Comparison of ENCODE assay signal across 8 cellular contexts in genomic region chr19:10193666-10194499, GRCh38. TPM values are rescaled to one million over a fixed set of nuclear protein-coding genes. Genes with fewer than 3 reads are reported as not detected.
DNase-seq lines count a peak whose midpoint lies in the region; ATAC-seq and TF ChIP-seq lines count a peak whose summit lies in the region.

No MANE protein-coding gene starts in this region.

- H2BK5ac ChIP-seq in trophoblast cell (ENCODE audit: low read depth, low read length, poor library complexity): peak overlapping the region; percentile 86

- H3K27ac ChIP-seq in KMS-11 (peak overlapping the region; percentile 82), trophoblast cell (ENCODE audit: low read depth, low read length) (peak overlapping the region; percentile 81)

- H3K18ac ChIP-seq in trophoblast cell (ENCODE audit: low read length): peak overlapping the region; percentile 96

- H3K9me3 ChIP-seq in trophoblast cell (ENCODE audit: insufficient read depth, low read depth, low read length): no peaks in the 10 kb centered on the region

- no peaks in the 10 kb centered on the region for H3K27me3 Mint-ChIP-seq in activated T-helper 1 cell treated with anti-CD3 and anti-CD28 coated beads, Interleukin-12 subunit alpha, Interleukin-12 subunit beta, Interleukin-2, Interleukin-4 antibody, amounts not matched to agents 30 ng/mL and 10 ng/mL and 1 ng/mL, durations not matched to agents 14 hours and 24 hours and 36 hours (ENCODE audit: insufficient read depth)

- H3K36me3 ChIP-seq in KMS-11 (ENCODE audit: insufficient read depth) (no peaks in the 10 kb centered on the region), trophoblast cell (ENCODE audit: control insufficient read depth in 1 of 2, insufficient read depth in 2 of 2, low read length in 2 of 2) (peaks cover 0 to 10% of the 10 kb centered on the region in 2 experiments)

- peak overlapping the region; percentile 71 for H4K12ac ChIP-seq in trophoblast cell (ENCODE audit: low read depth, low read length)

- peak overlapping the region; percentile 95 for H4K91ac ChIP-seq in trophoblast cell (ENCODE audit: low read depth, low read length)

- peaks cover 22% of the 10 kb centered on the region for H3K36me3 Mint-ChIP-seq in activated T-helper 1 cell treated with anti-CD3 and anti-CD28 coated beads, Interleukin-12 subunit alpha, Interleukin-12 subunit beta, Interleukin-2, Interleukin-4 antibody, amounts not matched to agents 30 ng/mL and 10 ng/mL and 1 ng/mL, durations not matched to agents 14 hours and 24 hours and 36 hours (ENCODE audit: low read depth)

- H3K4me1 ChIP-seq in KMS-11 (ENCODE audit: low read depth, poor library complexity, severe bottlenecking): peaks cover 56% of the 10 kb centered on the region
- H3K4me1 ChIP-seq in trophoblast cell (ENCODE audit: control insufficient read depth in 1 of 2, insufficient read depth in 2 of 2, low read length in 2 of 2): peaks cover 2 to 4% of the 10 kb centered on the region in 2 experiments

- peak; percentile 18 for ATAC-seq in GM21717 (IDR thresholded peaks at IDR 0.05; ENCODE audit: unreplicated experiment)

- H3K4me1 Mint-ChIP-seq in activated T-helper 1 cell treated with anti-CD3 and anti-CD28 coated beads, Interleukin-12 subunit alpha, Interleukin-12 subunit beta, Interleukin-2, Interleukin-4 antibody, amounts not matched to agents 30 ng/mL and 10 ng/mL and 1 ng/mL, durations not matched to agents 14 hours and 24 hours and 36 hours (ENCODE audit: low read depth): peaks cover 13% of the 10 kb centered on the region

- peak overlapping the region; percentile 95 for H4K8ac ChIP-seq in trophoblast cell (ENCODE audit: low read depth, low read length)

- WGBS in trophoblast cell (ENCODE audit: extremely low coverage, insufficient coverage, insufficient read length): no CpG with 5 or more reads among the region's 32 CpGs

- peak overlapping the region; percentile 97 for H3K4me3 Mint-ChIP-seq in activated T-helper 1 cell treated with anti-CD3 and anti-CD28 coated beads, Interleukin-12 subunit alpha, Interleukin-12 subunit beta, Interleukin-2, Interleukin-4 antibody, amounts not matched to agents 30 ng/mL and 10 ng/mL and 1 ng/mL, durations not matched to agents 14 hours and 24 hours and 36 hours

- no peaks in the 10 kb centered on the region for H3K9me3 Mint-ChIP-seq in activated T-helper 1 cell treated with anti-CD3 and anti-CD28 coated beads, Interleukin-12 subunit alpha, Interleukin-12 subunit beta, Interleukin-2, Interleukin-4 antibody, amounts not matched to agents 30 ng/mL and 10 ng/mL and 1 ng/mL, durations not matched to agents 14 hours and 24 hours and 36 hours

- peak overlapping the region; percentile 56 for H3K4ac ChIP-seq in trophoblast cell (ENCODE audit: low read depth, low read length)

- peaks cover 11% of the 10 kb centered on the region for H3K79me1 ChIP-seq in trophoblast cell (ENCODE audit: low read length)

- peak overlapping the region; percentile 94 for H2BK120ac ChIP-seq in trophoblast cell (ENCODE audit: insufficient read depth, low read length, poor library complexity)

- H2BK12ac ChIP-seq in trophoblast cell (ENCODE audit: low read length): no peak overlapping the region

- H3K23ac ChIP-seq in trophoblast cell (ENCODE audit: low read length): no peak overlapping the region

- H4K20me1 ChIP-seq in KMS-11 (ENCODE audit: insufficient read depth): peaks cover 12% of the 10 kb centered on the region; the same call in 1 of the 2 replicates

- peak overlapping the region; percentile 93 for H3K14ac ChIP-seq in trophoblast cell (ENCODE audit: low read length)

- peak overlapping the region; percentile 5 for H2AK5ac ChIP-seq in trophoblast cell (ENCODE audit: low read length)

- DNase-seq in EL: peak; percentile 74
- DNase-seq in activated T-helper 1 cell treated with anti-CD3 and anti-CD28 coated beads, Interleukin-12 subunit alpha, Interleukin-12 subunit beta, Interleukin-2, Interleukin-4 antibody, amounts not matched to agents 30 ng/mL and 10 ng/mL and 1 ng/mL, durations not matched to agents 14 hours and 24 hours and 36 hours (ENCODE audit: low spot score): no peak
- DNase-seq in globus pallidus (ENCODE audit: low spot score): peak; percentile 7
- DNase-seq in trophoblast cell: peak; percentile 57 to 78
- no peak for DNase-seq in NCI-H526 (lab: John Stamatoyannopoulos, UW)
- DNase-seq in H4 (ENCODE audit: low spot score): no peak

- peak overlapping the region; percentile 87 for H3K4me2 ChIP-seq in KMS-11
- H3K4me2 ChIP-seq in trophoblast cell (ENCODE audit: low read length): peak overlapping the region; percentile 66

- H2AFZ ChIP-seq in KMS-11 (ENCODE audit: low read depth) (peak overlapping the region; percentile 80), trophoblast cell (ENCODE audit: insufficient read depth, low read length, poor library complexity) (peak overlapping the region; percentile 88)

- intact Hi-C loops in activated T-helper 1 cell treated with anti-CD3 and anti-CD28 coated beads, Interleukin-12 subunit alpha, Interleukin-12 subunit beta, Interleukin-2, Interleukin-4 antibody, amounts not matched to agents 30 ng/mL and 10 ng/mL and 1 ng/mL, durations not matched to agents 14 hours and 24 hours and 36 hours (cut with micrococcal nuclease): loop anchor here (1.0 to 10.0 kb wide), 6 partner anchors 57 to 461 kb away; partner anchors contain the start of genes CDKN2D, ILF3, KRI1 and TYK2

- no peak for TF ChIP-seq CTCF in KMS-11 (conservative IDR thresholded peaks at IDR 0.05; ENCODE audit: low read depth, low read length)

- no peak overlapping the region for H3K4me3 ChIP-seq in KMS-11 (IDR thresholded peaks at IDR 0.05; ENCODE audit: insufficient read depth, low read depth, low read length)
- peak overlapping the region; percentile 96 for H3K4me3 ChIP-seq in trophoblast cell (ENCODE audit: low read depth, low read length)

- H3K27ac Mint-ChIP-seq in activated T-helper 1 cell treated with anti-CD3 and anti-CD28 coated beads, Interleukin-12 subunit alpha, Interleukin-12 subunit beta, Interleukin-2, Interleukin-4 antibody, amounts not matched to agents 30 ng/mL and 10 ng/mL and 1 ng/mL, durations not matched to agents 14 hours and 24 hours and 36 hours: peak overlapping the region; percentile 97

- H3K79me2 ChIP-seq in KMS-11 (ENCODE audit: insufficient read depth, low read depth): peaks cover 57% of the 10 kb centered on the region
- H3K79me2 ChIP-seq in trophoblast cell (ENCODE audit: control insufficient read depth, insufficient read depth, low read length, poor library complexity): peaks cover 24% of the 10 kb centered on the region

- H3K9ac ChIP-seq in KMS-11 (peak overlapping the region; percentile 96), trophoblast cell (ENCODE audit: low read length) (peak overlapping the region; percentile 93)

- H3K27me3 ChIP-seq in KMS-11 (ENCODE audit: insufficient read depth, low read depth): no peaks in the 10 kb centered on the region
- no peaks in the 10 kb centered on the region for H3K27me3 ChIP-seq in trophoblast cell (ENCODE audit: insufficient read depth, low read length)

RNA-seq across cellular contexts. Expression of gene DNMT1, which starts 0.9 kb away (rescaled TPM):
- 411 and 425 TPM in 2 replicates for total RNA-seq in activated T-helper 1 cell treated with anti-CD3 and anti-CD28 coated beads, Interleukin-12 subunit alpha, Interleukin-12 subunit beta, Interleukin-2, Interleukin-4 antibody, amounts not matched to agents 30 ng/mL and 10 ng/mL and 1 ng/mL, durations not matched to agents 14 hours and 24 hours and 36 hours
- 153 and 165 TPM in 2 replicates for polyA plus RNA-seq in trophoblast cell (2013)
- 56.5 and 102 TPM in 2 replicates for total RNA-seq in H4 (2014; rRNA removed; shearing (Covaris generic))

RNA-seq across cellular contexts. Expression of gene S1PR2, which starts 37.2 kb away (rescaled TPM):
- 15.4 and 16.0 TPM in 2 replicates for total RNA-seq in activated T-helper 1 cell treated with anti-CD3 and anti-CD28 coated beads, Interleukin-12 subunit alpha, Interleukin-12 subunit beta, Interleukin-2, Interleukin-4 antibody, amounts not matched to agents 30 ng/mL and 10 ng/mL and 1 ng/mL, durations not matched to agents 14 hours and 24 hours and 36 hours
- polyA plus RNA-seq in trophoblast cell (2013): 20.2 and 22.2 TPM in 2 replicates
- total RNA-seq in H4 (2014; rRNA removed; shearing (Covaris generic)): 1.7 and 3.0 TPM in 2 replicates

RNA-seq across cellular contexts. Expression of gene MRPL4, which starts 58.1 kb away (rescaled TPM):
- total RNA-seq in activated T-helper 1 cell treated with anti-CD3 and anti-CD28 coated beads, Interleukin-12 subunit alpha, Interleukin-12 subunit beta, Interleukin-2, Interleukin-4 antibody, amounts not matched to agents 30 ng/mL and 10 ng/mL and 1 ng/mL, durations not matched to agents 14 hours and 24 hours and 36 hours: 163 and 168 TPM in 2 replicates
- polyA plus RNA-seq in trophoblast cell (2013): 36.6 and 36.8 TPM in 2 replicates
- 54.6 and 59.5 TPM in 2 replicates for total RNA-seq in H4 (2014; rRNA removed; shearing (Covaris generic))

Comparison
In these comparisons a context has a peak if more than half of its experiments do, and no peak if none do; other contexts are left out.
1. DNase-seq: peak in EL (single experiment), globus pallidus (single experiment) and trophoblast cell (2 of 2); none in activated T-helper 1 cell treated with anti-CD3 and anti-CD28 coated beads, Interleukin-12 subunit alpha, Interleukin-12 subunit beta, Interleukin-2, Interleukin-4 antibody, amounts not matched to agents 30 ng/mL and 10 ng/mL and 1 ng/mL, durations not matched to agents 14 hours and 24 hours and 36 hours (single experiment), NCI-H526 (0 of 2) and H4 (single experiment).